1 cellular context compared by ENCODE assay signal in the genomic region with DNA sequence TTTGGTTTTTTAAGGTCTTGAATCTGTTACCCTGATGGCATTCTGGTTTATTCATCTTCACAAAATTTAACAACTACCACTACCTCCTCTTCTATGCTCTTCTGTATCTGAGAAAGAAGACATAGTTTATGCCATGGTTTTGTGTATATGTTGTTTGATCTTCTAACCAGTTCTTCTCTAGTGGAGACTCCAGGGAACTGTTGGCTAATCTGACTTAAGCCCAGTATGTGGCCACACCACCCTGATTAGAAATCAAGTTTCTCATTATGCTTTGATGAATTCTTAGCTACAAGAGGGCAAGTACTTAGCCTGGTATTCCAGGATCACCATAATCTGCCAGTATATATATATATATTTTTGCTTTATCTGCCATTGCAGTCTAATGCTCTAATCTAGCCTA.
TF ChIP-seq lines count a peak whose summit lies in the region.

No MANE protein-coding gene starts in this region.

TF ChIP-seq in HCT116, 20 proteins besides CTCF, POLR2A, EP300 and RAD21 (continued from another document):
- TF ChIP-seq REST (IDR thresholded peaks at IDR 0.05; ENCODE audit: low read depth): no peak
- TF ChIP-seq CEBPB (IDR thresholded peaks at IDR 0.05; ENCODE audit: low read depth): no peak
- TF ChIP-seq EZH2 (IDR thresholded peaks at IDR 0.05): no peak
- no peak for TF ChIP-seq ZBTB33 (IDR thresholded peaks at IDR 0.05; ENCODE audit: extremely low read depth, insufficient replicate concordance, low read length)
- TF ChIP-seq EGR1 (IDR thresholded peaks at IDR 0.05; ENCODE audit: low read depth): no peak
- TF ChIP-seq SIN3A (IDR thresholded peaks at IDR 0.05; ENCODE audit: low read depth): no peak
- TF ChIP-seq JUND (IDR thresholded peaks at IDR 0.05): no peak
- no peak for TF ChIP-seq ZNF274 (IDR thresholded peaks at IDR 0.05; ENCODE audit: low read depth, low read length)
